Comparison of ENCODE assay signal across 9 cellular contexts in genomic region chr1:235831148-235831547, GRCh38. TPM values are rescaled to one million over a fixed set of nuclear protein-coding genes. Genes with fewer than 3 reads are reported as not detected.
A peak's percentile ranks its signal among the peaks of the same experiment; 100 is the strongest.
DNase-seq lines count a peak whose midpoint lies in the region; ATAC-seq and TF ChIP-seq lines count a peak whose summit lies in the region.
"Had no signal": no experiment of that assay in that cellular context is flagged by ENCODE, and none has a peak within 500 bp of the region (broad histone marks: within the 10 kb centered on the region; RNA-seq: fewer than 3 reads in every experiment).

No MANE protein-coding gene starts in this region.

- ATAC-seq in GM21367 (IDR thresholded peaks at IDR 0.05; ENCODE audit: unreplicated experiment) (peak; percentile 90), HG03565 (IDR thresholded peaks at IDR 0.05; ENCODE audit: unreplicated experiment) (peak; percentile 95)
- ATAC-seq: K562 had no signal

- H3K4me1 ChIP-seq in ascending aorta = no peaks in the 10 kb centered on the region

- H3K9me3 ChIP-seq in ascending aorta = no peaks in the 10 kb centered on the region

- intact Hi-C loops in ascending aorta (cut with DNase I) = no loop called here

- H3K27me3 ChIP-seq in ascending aorta = no peaks in the 10 kb centered on the region

- TF ChIP-seq CTCF in ascending aorta (IDR thresholded peaks at IDR 0.05) = no peak

- no peak overlapping the region for H3K27ac ChIP-seq in ascending aorta

- peaks cover 0 to 3% of the 10 kb centered on the region in 2 donors for H3K36me3 ChIP-seq in ascending aorta

- no peak overlapping the region for H3K4me3 ChIP-seq in ascending aorta
- H3K4me3 ChIP-seq: K562 had no signal

- DNase-seq in GM03348 (ENCODE audit: low spot score) (peak; percentile 28), brain pericyte (ENCODE audit: low read depth, low spot score) (peak; percentile 36), ascending aorta (ENCODE audit: low spot score in 2 of 2) (no peak)
- peak; percentile 43 to 45 for DNase-seq in stimulated activated CD8-positive, alpha-beta memory T cell treated with anti-CD3 and anti-CD28 coated beads, Interleukin-15, amount 100 ng/mL, for 48 hours (ENCODE audit: low read depth in 2 of 2)
- DNase-seq in effector CD8-positive, alpha-beta T cell (lab: John Stamatoyannopoulos, UW) = no peak
- no peak for DNase-seq in activated CD4-positive, alpha-beta T cell treated with anti-CD3 and anti-CD28 coated beads, Interleukin-2, amount 50 U/mL, for 1 hour

RNA-seq across cellular contexts. Expression of gene LYST, which starts 35.6 kb away (rescaled TPM):
- 169 TPM for total RNA-seq in ascending aorta

Comparison
In these comparisons a context has a peak if more than half of its experiments do, and no peak if none do; other contexts are left out.
1. DNase-seq: peak in GM03348 (single experiment), brain pericyte (single experiment) and stimulated activated CD8-positive, alpha-beta memory T cell treated with anti-CD3 and anti-CD28 coated beads, Interleukin-15, amount 100 ng/mL, for 48 hours (2 of 2); none in effector CD8-positive, alpha-beta T cell (single experiment), ascending aorta (0 of 2) and activated CD4-positive, alpha-beta T cell treated with anti-CD3 and anti-CD28 coated beads, Interleukin-2, amount 50 U/mL, for 1 hour (single experiment).